Comparison of ENCODE assay signal across 1 cellular context in the genomic region with DNA sequence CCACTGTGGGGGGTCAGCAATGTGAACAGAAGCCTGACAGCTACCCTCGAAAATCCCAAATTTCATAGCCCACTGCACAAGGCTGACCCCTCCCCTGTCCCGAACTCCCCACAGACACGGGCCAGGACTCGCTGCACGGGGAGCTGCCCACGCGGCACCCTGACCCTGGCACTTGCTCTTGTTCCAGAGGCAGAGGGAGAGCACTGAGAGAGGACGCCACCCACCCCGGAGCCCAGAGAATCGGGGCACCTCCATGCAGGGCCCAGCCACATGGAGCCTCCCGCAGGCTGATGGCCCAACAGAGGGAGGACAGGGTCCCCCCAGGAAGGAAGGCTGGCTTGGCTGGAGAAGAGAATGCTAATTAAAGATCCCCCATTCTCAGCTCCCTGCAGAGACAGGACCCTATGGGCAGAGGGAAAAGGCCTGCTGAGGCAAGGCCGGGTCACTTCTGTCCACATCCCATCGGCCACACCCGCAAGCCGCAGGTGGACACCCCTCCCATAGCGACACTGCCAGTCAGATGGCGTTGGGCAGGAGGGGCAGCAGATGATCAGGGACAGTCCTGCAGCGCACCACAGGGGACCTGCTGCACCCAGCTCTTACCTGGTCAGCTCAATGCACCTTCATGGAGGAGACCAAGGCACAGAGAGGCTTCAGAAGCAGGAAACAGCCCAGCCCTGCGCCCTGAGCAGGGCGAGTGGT.
TF ChIP-seq lines count a peak whose summit lies in the region.

No MANE protein-coding gene starts in this region.

TF ChIP-seq in IMR-90, 13 proteins besides CTCF, POLR2A, EP300 and RAD21:
- TF ChIP-seq MAFK (IDR thresholded peaks at IDR 0.05; ENCODE audit: low read depth, low read length): no peak
- no peak for TF ChIP-seq MXI1 (IDR thresholded peaks at IDR 0.05; ENCODE audit: borderline replicate concordance, low read depth, low read length)
- TF ChIP-seq MAZ (IDR thresholded peaks at IDR 0.05; ENCODE audit: borderline replicate concordance, low read depth, low read length): no peak
- TF ChIP-seq CHD1 (IDR thresholded peaks at IDR 0.05; ENCODE audit: low read depth, low read length): no peak
- TF ChIP-seq SMC3 (IDR thresholded peaks at IDR 0.05; ENCODE audit: low read depth, low read length): no peak
- no peak for TF ChIP-seq RFX5 (IDR thresholded peaks at IDR 0.05; ENCODE audit: low read depth, low read length)
- TF ChIP-seq, protein P1, sequence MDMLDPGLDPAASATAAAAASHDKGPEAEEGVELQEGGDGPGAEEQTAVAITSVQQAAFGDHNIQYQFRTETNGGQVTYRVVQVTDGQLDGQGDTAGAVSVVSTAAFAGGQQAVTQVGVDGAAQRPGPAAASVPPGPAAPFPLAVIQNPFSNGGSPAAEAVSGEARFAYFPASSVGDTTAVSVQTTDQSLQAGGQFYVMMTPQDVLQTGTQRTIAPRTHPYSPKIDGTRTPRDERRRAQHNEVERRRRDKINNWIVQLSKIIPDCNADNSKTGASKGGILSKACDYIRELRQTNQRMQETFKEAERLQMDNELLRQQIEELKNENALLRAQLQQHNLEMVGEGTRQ (IDR thresholded peaks at IDR 0.05; ENCODE audit: low read depth, low read length): no peak
- TF ChIP-seq NFE2L2 (IDR thresholded peaks at IDR 0.05; ENCODE audit: low read depth, low read length): no peak
- no peak for TF ChIP-seq RCOR1 (IDR thresholded peaks at IDR 0.05; ENCODE audit: insufficient replicate concordance, low read length)
- TF ChIP-seq BHLHE40 (IDR thresholded peaks at IDR 0.05; ENCODE audit: low read depth, low read length): no peak
- no peak for TF ChIP-seq FOS (IDR thresholded peaks at IDR 0.05; ENCODE audit: low read depth, low read length)
- no peak for TF ChIP-seq CEBPB (IDR thresholded peaks at IDR 0.05; ENCODE audit: low read depth, low read length)
- TF ChIP-seq, protein P2, sequence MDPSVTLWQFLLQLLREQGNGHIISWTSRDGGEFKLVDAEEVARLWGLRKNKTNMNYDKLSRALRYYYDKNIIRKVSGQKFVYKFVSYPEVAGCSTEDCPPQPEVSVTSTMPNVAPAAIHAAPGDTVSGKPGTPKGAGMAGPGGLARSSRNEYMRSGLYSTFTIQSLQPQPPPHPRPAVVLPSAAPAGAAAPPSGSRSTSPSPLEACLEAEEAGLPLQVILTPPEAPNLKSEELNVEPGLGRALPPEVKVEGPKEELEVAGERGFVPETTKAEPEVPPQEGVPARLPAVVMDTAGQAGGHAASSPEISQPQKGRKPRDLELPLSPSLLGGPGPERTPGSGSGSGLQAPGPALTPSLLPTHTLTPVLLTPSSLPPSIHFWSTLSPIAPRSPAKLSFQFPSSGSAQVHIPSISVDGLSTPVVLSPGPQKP (IDR thresholded peaks at IDR 0.05; ENCODE audit: borderline replicate concordance, low read depth, low read length): no peak
